Comparison of ENCODE assay signal across 8 cellular contexts in the genomic region with DNA sequence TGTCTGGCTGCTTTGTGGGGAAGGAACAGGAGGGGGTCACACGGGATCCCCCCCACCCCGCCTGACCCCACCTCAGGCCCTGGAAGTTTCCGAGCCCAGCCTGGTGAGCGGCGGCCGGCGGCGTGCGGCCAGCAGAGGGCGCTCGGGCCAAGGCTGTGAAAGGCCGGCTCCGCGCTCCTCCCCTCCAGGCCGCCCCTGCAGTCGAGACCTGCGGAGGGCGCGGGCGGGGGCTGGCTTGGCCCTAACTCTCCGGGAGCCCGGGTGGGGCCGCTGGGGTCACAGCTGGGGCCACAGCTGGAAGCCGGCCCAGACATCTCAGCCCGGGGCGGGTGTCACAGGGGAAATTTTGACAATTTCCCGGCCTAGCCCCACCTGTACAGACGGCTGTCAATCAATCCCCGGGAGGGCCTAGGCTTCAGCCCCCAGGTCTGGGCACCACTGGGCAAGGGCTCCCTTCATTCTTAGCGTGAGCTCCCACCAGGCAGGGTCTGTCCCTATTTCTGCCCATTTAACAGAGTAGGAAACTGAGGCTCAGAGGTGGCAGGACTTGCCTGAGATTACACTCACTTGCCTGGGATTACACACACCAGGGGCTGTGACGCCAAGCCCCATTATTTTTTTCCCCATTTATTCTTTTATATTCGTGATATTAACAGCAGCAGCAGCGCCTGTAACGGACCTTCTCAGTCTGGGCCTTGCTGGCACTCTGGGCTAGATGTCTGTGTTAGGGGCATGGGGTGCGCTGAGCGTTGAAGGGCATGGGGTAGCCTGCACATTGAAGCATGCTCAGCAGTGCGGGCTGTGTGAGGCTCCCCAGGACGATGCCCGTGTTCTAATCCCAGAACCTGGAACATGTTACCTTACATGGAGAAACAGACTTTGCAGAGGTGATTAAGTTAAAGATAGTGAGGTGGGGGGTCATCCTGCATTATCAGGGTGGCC. TPM values are rescaled to one million over a fixed set of nuclear protein-coding genes. Genes with fewer than 3 reads are reported as not detected.
DNase-seq lines count a peak whose midpoint lies in the region; ATAC-seq, FAIRE-seq and TF ChIP-seq lines count a peak whose summit lies in the region.

No MANE protein-coding gene starts in this region.

- H2AFZ ChIP-seq in K562 (ENCODE audit: low read depth, low read length) = peak overlapping the region; percentile 74; the same call in 1 of the 2 replicates

- no peak overlapping the region; the same call in 1 of the 2 replicates for H3K4me3 ChIP-seq in K562

- TF ChIP-seq CTCF in K562 (IDR thresholded peaks at IDR 0.05 in 2 of 3, conservative IDR thresholded peaks at IDR 0.05 in 1 of 3; ENCODE audit: insufficient read depth in 2 of 3, low read depth in 1 of 3, low read length in 3 of 3) = peak; percentile 82 to 95 (median 83)

- ATAC-seq in GM18868 (IDR thresholded peaks at IDR 0.05; ENCODE audit: unreplicated experiment) (peak; percentile 55), K562 (peak; percentile 92)

- TF ChIP-seq EP300 in K562 (IDR thresholded peaks at IDR 0.05; ENCODE audit: low read length) = no peak

- H3K27me3 Mint-ChIP-seq in immature natural killer cell (ENCODE audit: low read depth in 3 of 3) = peaks cover 0 to 3% (median 2%) of the 10 kb centered on the region in 3 donors

- peaks cover 15 to 32% of the 10 kb centered on the region in 2 experiments; a peak in 4 of 5 replicates for H3K4me1 ChIP-seq in K562 (replicated peaks in 1 of 2; ENCODE audit: control insufficient read depth in 2 of 2, insufficient read depth in 2 of 2, low read length in 2 of 2)

- intact Hi-C loops in K562 (cut with micrococcal nuclease) = loop anchor here (2.0 to 5.0 kb wide), 3 partner anchors 58 to 614 kb away; no protein-coding TSS in a partner anchor

- DNase-seq in AG08396 (ENCODE audit: low spot score) (peak; percentile 88), M059J (ENCODE audit: low read depth) (peak; percentile 46), UCSD-AML1 (lab: John Stamatoyannopoulos, UW; ENCODE audit: unreplicated experiment) (peak; percentile 63), K562 (ENCODE audit: extremely low read depth in 1 of 4, low spot score in 3 of 4) (peak; percentile 80 to 93 (median 89)), immature natural killer cell (peak; percentile 76 to 79 (median 79)), NCI-H128 (lab: John Stamatoyannopoulos, UW; ENCODE audit: unreplicated experiment) (no peak)
- DNase-seq in stimulated activated CD4-positive, alpha-beta T cell treated with anti-CD3 and anti-CD28 coated beads, Interleukin-1b, Interleukin-23, amount 100 ng/mL, for 24 hours (ENCODE audit: low read depth in 4 of 4, low spot score in 1 of 4) = peak; percentile 50 to 61 (median 59)

- peak overlapping the region in 3 of 6 donors; percentile 53 to 78 (median 73) for H3K27ac Mint-ChIP-seq in immature natural killer cell

- H3K4me1 Mint-ChIP-seq in immature natural killer cell = peaks cover 7 to 13% of the 10 kb centered on the region in 2 donors

- H3K9ac ChIP-seq in K562 (ENCODE audit: insufficient read depth in 1 of 2, low read depth in 2 of 2, low read length in 2 of 2) = peak overlapping the region in 1 of 2 experiments; percentile 77; a peak in 2 of 4 replicates

- H3K9me3 ChIP-seq in K562 (replicated peaks; ENCODE audit: control insufficient read depth, insufficient read depth, low read depth, low read length) = no peaks in the 10 kb centered on the region

- no peak overlapping the region for H3K27ac ChIP-seq in K562 (ENCODE audit: extremely low read depth, low read depth, low read length)

- H3K4me3 Mint-ChIP-seq in immature natural killer cell = peak overlapping the region in 1 of 5 donors; percentile 27

- in situ Hi-C loops in K562 (cut with MboI) = no loop called here

- H3K9me3 Mint-ChIP-seq in immature natural killer cell = no peaks in the 10 kb centered on the region

- peaks cover 6 to 33% of the 10 kb centered on the region in 2 experiments; a peak in 2 of 5 replicates for H3K27me3 ChIP-seq in K562 (ENCODE audit: control insufficient read depth in 2 of 2, insufficient read depth in 2 of 2, low read length in 2 of 2)

- peak; percentile 52 for FAIRE-seq in K562 (lab: Jason Lieb, UNC)

- H3K79me2 ChIP-seq in K562 (ENCODE audit: control insufficient read depth, insufficient read depth, low read length) = no peaks in the 10 kb centered on the region

- no peak for TF ChIP-seq POLR2A in K562 (conservative IDR thresholded peaks at IDR 0.05)

- BruUV-seq in K562 (replicated peaks; lab: Mats Ljungman, UMichigan) = no TSS peak

- WGBS in K562 (ENCODE audit: insufficient coverage, low coverage, missing lambda C conversion rate) = 9% methylated on average over 38 of the region's 39 CpGs

- no peaks in the 10 kb centered on the region for H3K36me3 ChIP-seq in K562 (ENCODE audit: control insufficient read depth, insufficient read depth, low read length)

- H3K9me1 ChIP-seq in K562 (ENCODE audit: control insufficient read depth, insufficient read depth, low read length) = no peaks in the 10 kb centered on the region

- no peaks in the 10 kb centered on the region for H3K36me3 Mint-ChIP-seq in immature natural killer cell

- CTCF ChIA-PET in K562 (lab: Yijun Ruan, JAX; ENCODE audit: low intra/inter-chr PET ratio) = interaction anchor here (0.8 to 3.2 kb wide), 7 partner anchors 54 to 614 kb away, joined by 3 to 59 read pairs (median 5); no protein-coding TSS in a partner anchor

- H4K20me1 ChIP-seq in K562 (replicated peaks; ENCODE audit: control insufficient read depth, insufficient read depth, low read length) = 0 out of 2 replicates have a peak, but pooled peaks cover 10% of the 10 kb centered on the region

- TF ChIP-seq RAD21 in K562 (CRISPR knock-in tag; conservative IDR thresholded peaks at IDR 0.05 in 1 of 2, IDR thresholded peaks at IDR 0.05 in 1 of 2) = peak; percentile 87 to 89

- POLR2A ChIA-PET in K562 (lab: Yijun Ruan, JAX) = interaction anchor here (0.6 to 0.9 kb wide), 2 partner anchors 13 to 87 kb away, joined by 3 read pairs; no protein-coding TSS in a partner anchor

- peak overlapping the region; percentile 50 for H3K4me2 ChIP-seq in K562 (ENCODE audit: insufficient read depth, low read length)

TF ChIP-seq in K562, 482 proteins besides CTCF, POLR2A, EP300 and RAD21 (continues in another document):
- no peak for TF ChIP-seq ELF2 (CRISPR knock-in tag; IDR thresholded peaks at IDR 0.05)

RNA-seq across cellular contexts. Expression of a gene that starts 23.0 kb away (rescaled TPM):
- total RNA-seq in M059J (2014; rRNA removed; shearing (Covaris generic)) = 3.0 and 5.2 TPM in 2 replicates
- total RNA-seq in K562 (2011; cell fraction: chromatin; rRNA removed; ENCODE audit: low replicate concordance) = not detected in 2 replicates
- not detected in 2 replicates for total RNA-seq in K562 (2011; cell fraction: nucleolus; rRNA removed)
- not detected in 2 replicates for total RNA-seq in K562 (2011; cell fraction: nucleoplasm; rRNA removed)
- not detected in 2 replicates for total RNA-seq in K562 (2014; rRNA removed)
- total RNA-seq in K562 (2014; rRNA removed; fragmentation: Illumina TruSeq; extraction: Trizol) = not detected in 2 replicates
- total RNA-seq in K562 (2015; rRNA removed; fragmentation: Illumina TruSeq; extraction: Trizol) = not detected in 2 replicates
- not detected in 2 replicates for total RNA-seq in K562 (2021)
- polyA plus RNA-seq in K562 (2011; rRNA removed) = not detected in 2 replicates
- polyA plus RNA-seq in K562 (2011; cell fraction: cytosol; rRNA removed) = not detected in 2 replicates
- polyA plus RNA-seq in K562 (2011; cell fraction: nucleus; rRNA removed) = not detected in 2 replicates
- not detected in 2 replicates for polyA plus RNA-seq in K562 (2012)
- polyA plus RNA-seq in K562 (2014; fragmentation: Illumina TruSeq; extraction: Trizol) = not detected in 2 replicates
- polyA plus RNA-seq in K562 (2014; fragmentation: Nextera tagmentation; extraction: Ambion mirVana) = not detected
- not detected in 2 replicates for polyA plus RNA-seq in K562 (2014; rRNA removed)
- polyA minus RNA-seq in K562 (2011; rRNA and poly(A)+ RNA removed) = not detected in 2 replicates
- polyA minus RNA-seq in K562 (2011; cell fraction: cytosol; rRNA and poly(A)+ RNA removed) = not detected in 2 replicates
- not detected in 2 replicates for polyA minus RNA-seq in K562 (2011; cell fraction: nucleus; rRNA and poly(A)+ RNA removed)
- polyA plus RNA-seq in immature natural killer cell = 10 to 100 TPM; 29.0 to 43.5 (median 32.2) TPM

RNA-seq across cellular contexts. Expression of a gene that starts 36.4 kb away (rescaled TPM):
- not detected in 2 replicates for total RNA-seq in M059J (2014; rRNA removed; shearing (Covaris generic))
- total RNA-seq in K562 (2011; cell fraction: chromatin; rRNA removed; ENCODE audit: low replicate concordance) = 0.70 and 2.3 TPM in 2 replicates
- 0.92 and 1.3 TPM in 2 replicates for total RNA-seq in K562 (2011; cell fraction: nucleolus; rRNA removed)
- 0.38 and 1.2 TPM in 2 replicates for total RNA-seq in K562 (2011; cell fraction: nucleoplasm; rRNA removed)
- total RNA-seq in K562 (2014; rRNA removed) (0.05 and 0.16 TPM in 2 replicates), K562 (2014; rRNA removed; fragmentation: Illumina TruSeq; extraction: Trizol) (0.13 and 0.18 TPM in 2 replicates), K562 (2015; rRNA removed; fragmentation: Illumina TruSeq; extraction: Trizol) (0.29 and 0.30 TPM in 2 replicates), K562 (2021) (0.54 and 0.73 TPM in 2 replicates)
- polyA plus RNA-seq in K562 (2011; rRNA removed) (0.09 and 0.15 TPM in 2 replicates), K562 (2014; fragmentation: Illumina TruSeq; extraction: Trizol) (0.12 and 0.14 TPM in 2 replicates), K562 (2014; fragmentation: Nextera tagmentation; extraction: Ambion mirVana) (under 1 TPM; 0.10 to 0.15 TPM), K562 (2014; rRNA removed) (0.12 and 0.46 TPM in 2 replicates), immature natural killer cell (not detected)
- polyA plus RNA-seq in K562 (2011; cell fraction: cytosol; rRNA removed) = 0.04 and 0.48 TPM in 2 replicates
- 0.90 and 1.5 TPM in 2 replicates for polyA plus RNA-seq in K562 (2011; cell fraction: nucleus; rRNA removed)
- 0.14 and 0.21 TPM in 2 replicates for polyA plus RNA-seq in K562 (2012)
- polyA minus RNA-seq in K562 (2011; rRNA and poly(A)+ RNA removed) = 0.72 and 1.2 TPM in 2 replicates
- polyA minus RNA-seq in K562 (2011; cell fraction: cytosol; rRNA and poly(A)+ RNA removed) = 1.2 TPM in 1 of 2 replicates, not detected in the other
- 0.67 and 1.1 TPM in 2 replicates for polyA minus RNA-seq in K562 (2011; cell fraction: nucleus; rRNA and poly(A)+ RNA removed)
